ENCODE assay signal across 8 cellular contexts in the genomic region with DNA sequence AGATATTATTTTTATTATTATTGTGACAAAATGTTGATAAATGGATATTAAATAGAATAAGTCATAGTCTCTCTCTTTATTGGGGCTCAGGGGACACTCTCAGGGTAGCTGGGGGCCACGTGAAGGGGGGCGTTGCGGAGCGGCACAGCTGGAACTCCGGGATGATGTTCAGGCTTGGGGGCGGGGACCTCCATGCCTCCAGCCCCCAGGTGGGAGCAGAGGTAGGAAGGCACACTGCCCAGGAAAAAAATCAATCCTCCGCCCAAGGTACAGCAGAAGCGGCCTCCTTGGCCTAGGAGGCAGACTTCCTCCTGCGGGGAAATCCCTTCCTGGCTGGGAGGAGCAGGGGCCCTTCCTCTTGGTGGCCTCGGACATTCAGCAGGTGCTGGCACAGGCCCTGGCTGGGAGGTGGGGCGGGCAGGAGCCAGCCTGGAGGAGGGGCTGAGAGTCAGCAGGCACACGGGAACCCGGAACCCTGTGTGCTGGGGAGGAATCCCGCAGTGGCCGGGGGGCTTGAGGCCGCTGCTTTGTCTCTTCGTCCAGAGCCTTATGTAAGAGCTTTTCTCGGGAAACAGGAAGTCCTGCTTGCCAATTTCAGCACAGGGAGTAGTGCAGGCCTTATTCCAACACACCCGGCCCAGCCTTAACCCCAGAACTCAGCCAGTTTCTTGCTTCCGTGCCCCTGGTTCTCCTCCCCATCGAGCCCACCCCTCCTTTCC. TPM values are rescaled to one million over a fixed set of nuclear protein-coding genes. Genes with fewer than 3 reads are reported as not detected.
DNase-seq lines count a peak whose midpoint lies in the region; ATAC-seq, FAIRE-seq and TF ChIP-seq lines count a peak whose summit lies in the region.

No MANE protein-coding gene starts in this region.

- H3K4me3 Mint-ChIP-seq in stimulated activated effector memory CD8-positive, alpha-beta T cell treated with anti-CD3 and anti-CD28 coated beads, Interleukin-12 subunit alpha, Interleukin-12 subunit beta, amount 100 ng/mL, for 72 hours: peak overlapping the region; percentile 21

- peak overlapping the region; percentile 58 for H3K27ac Mint-ChIP-seq in stimulated activated effector memory CD8-positive, alpha-beta T cell treated with anti-CD3 and anti-CD28 coated beads, Interleukin-12 subunit alpha, Interleukin-12 subunit beta, amount 100 ng/mL, for 72 hours

- FAIRE-seq in kidney (lab: Jason Lieb, UNC): no peak

- DNase-seq in AG09319 (ENCODE audit: extremely low read depth, low read depth) (peak; percentile 45), GM13977 (ENCODE audit: low spot score) (peak; percentile 65), NOMO-1 treated with dmso at 0.1 percent for 144 hours (lab: John Stamatoyannopoulos, UW; ENCODE audit: unreplicated experiment) (peak; percentile 86), caudate nucleus (lab: John Stamatoyannopoulos, UW) (peak in 45 of 61 donors; percentile 24 to 87 (median 65)), kidney (peak; percentile 97)
- no peak for DNase-seq in stimulated activated effector memory CD8-positive, alpha-beta T cell treated with anti-CD3 and anti-CD28 coated beads, Interleukin-12 subunit alpha, Interleukin-12 subunit beta, amount 100 ng/mL, for 72 hours (ENCODE audit: low spot score in 2 of 2)

- in situ Hi-C loops in GM13977 (cut with MboI; ENCODE audit: low pct_unique_long_range_greater_than_20kb, low sequenced_read_pairs, unreplicated experiment): loop anchor here (5.0 to 25.0 kb wide), 2 partner anchors 41 to 196 kb away; a partner anchor contains a TSS

- peak overlapping the region; percentile 65 to 86 for H3K4me3 ChIP-seq in kidney (ENCODE audit: low read length in 2 of 2)

- no peak for ATAC-seq in stimulated activated effector memory CD8-positive, alpha-beta T cell treated with anti-CD3 and anti-CD28 coated beads, Interleukin-12 subunit alpha, Interleukin-12 subunit beta, amount 100 ng/mL, for 72 hours
- ATAC-seq in GM18498 (IDR thresholded peaks at IDR 0.05; ENCODE audit: unreplicated experiment): no peak
- no peak for ATAC-seq in HG03439 (IDR thresholded peaks at IDR 0.05; ENCODE audit: unreplicated experiment)

- H3K27ac ChIP-seq in caudate nucleus (ENCODE audit: low read depth, low read length): peak overlapping the region; percentile 96
- peak overlapping the region; percentile 99 to 100 for H3K27ac ChIP-seq in kidney (ENCODE audit: low read depth in 2 of 2, low read length in 2 of 2)

- peak overlapping the region; percentile 67 to 92 for H3K9ac ChIP-seq in kidney (ENCODE audit: low read length in 2 of 2)

- no peak for TF ChIP-seq CTCF in AG09319 (IDR thresholded peaks at IDR 0.05; ENCODE audit: low read depth, low read length)
- TF ChIP-seq CTCF in GM13977 (IDR thresholded peaks at IDR 0.05; ENCODE audit: extremely low read depth, insufficient read depth, missing control alignments): no peak
- TF ChIP-seq CTCF in kidney (IDR thresholded peaks at IDR 0.05; ENCODE audit: borderline replicate concordance, extremely low read depth, insufficient read depth): no peak

- intact Hi-C loops in kidney (cut with DNase I): no loop called here

- peaks cover 56% of the 10 kb centered on the region for H3K4me1 Mint-ChIP-seq in stimulated activated effector memory CD8-positive, alpha-beta T cell treated with anti-CD3 and anti-CD28 coated beads, Interleukin-12 subunit alpha, Interleukin-12 subunit beta, amount 100 ng/mL, for 72 hours

- H3K9me3 ChIP-seq in kidney (ENCODE audit: control insufficient read depth in 1 of 2, low read length in 2 of 2): no peaks in the 10 kb centered on the region

- H3K36me3 ChIP-seq in kidney (ENCODE audit: control insufficient read depth in 1 of 2, insufficient read depth in 2 of 2, low read length in 2 of 2): no peaks in the 10 kb centered on the region

- peaks cover 34 to 43% of the 10 kb centered on the region in 2 donors for H3K4me1 ChIP-seq in kidney (ENCODE audit: control insufficient read depth in 1 of 2, insufficient read depth in 1 of 2, low read depth in 1 of 2, low read length in 2 of 2)

- H3K36me3 Mint-ChIP-seq in stimulated activated effector memory CD8-positive, alpha-beta T cell treated with anti-CD3 and anti-CD28 coated beads, Interleukin-12 subunit alpha, Interleukin-12 subunit beta, amount 100 ng/mL, for 72 hours: peaks cover 51% of the 10 kb centered on the region

- H3K9me3 Mint-ChIP-seq in stimulated activated effector memory CD8-positive, alpha-beta T cell treated with anti-CD3 and anti-CD28 coated beads, Interleukin-12 subunit alpha, Interleukin-12 subunit beta, amount 100 ng/mL, for 72 hours: no peaks in the 10 kb centered on the region

RNA-seq across cellular contexts. Expression of a gene that starts 0.6 kb away (rescaled TPM):
- total RNA-seq in kidney: 99.2 TPM
- polyA plus RNA-seq in kidney (ENCODE audit: insufficient read depth, low read depth, low replicate concordance): 68.6 TPM

RNA-seq across cellular contexts. Expression of a gene that starts 3.7 kb away (rescaled TPM):
- 43.5 TPM for total RNA-seq in kidney
- 50.3 TPM for polyA plus RNA-seq in kidney (ENCODE audit: insufficient read depth, low read depth, low replicate concordance)

RNA-seq across cellular contexts. Expression of a gene that starts 9.1 kb away (rescaled TPM):
- 48.0 TPM for total RNA-seq in kidney
- polyA plus RNA-seq in kidney (ENCODE audit: insufficient read depth, low read depth, low replicate concordance): 61.8 TPM

RNA-seq across cellular contexts. Expression of a gene that starts 21.5 kb away (rescaled TPM):
- total RNA-seq in kidney: 92.6 TPM
- polyA plus RNA-seq in kidney (ENCODE audit: insufficient read depth, low read depth, low replicate concordance): 38.3 TPM

RNA-seq across cellular contexts. Expression of a gene that starts 25.7 kb away (rescaled TPM):
- 54.2 TPM for total RNA-seq in kidney
- 145 TPM for polyA plus RNA-seq in kidney (ENCODE audit: insufficient read depth, low read depth, low replicate concordance)

Comparison
In these comparisons a context has a peak if more than half of its experiments do, and no peak if none do; other contexts are left out.
1. DNase-seq: peak in AG09319 (single experiment), GM13977 (single experiment), NOMO-1 treated with dmso at 0.1 percent for 144 hours (single experiment), caudate nucleus (45 of 61) and kidney (single experiment); none in stimulated activated effector memory CD8-positive, alpha-beta T cell treated with anti-CD3 and anti-CD28 coated beads, Interleukin-12 subunit alpha, Interleukin-12 subunit beta, amount 100 ng/mL, for 72 hours (0 of 2).